ENCODE assay signal across 9 cellular contexts in genomic region chr2:45938649-45939511, GRCh38.
DNase-seq lines count a peak whose midpoint lies in the region; ATAC-seq and TF ChIP-seq lines count a peak whose summit lies in the region.
"Had no signal": no experiment of that assay in that cellular context is flagged by ENCODE, and none has a peak within 500 bp of the region (broad histone marks: within the 10 kb centered on the region; RNA-seq: fewer than 3 reads in every experiment).

No MANE protein-coding gene starts in this region.

- H3K9me3 Mint-ChIP-seq in activated naive CD8-positive, alpha-beta T cell treated with anti-CD3 and anti-CD28 coated beads for 36 hours = no peaks in the 10 kb centered on the region

- no peak overlapping the region for H3K27ac Mint-ChIP-seq in activated naive CD8-positive, alpha-beta T cell treated with anti-CD3 and anti-CD28 coated beads for 36 hours

- H3K4me3 ChIP-seq in cardiac fibroblast (replicated peaks in 1 of 2; ENCODE audit: low read depth in 2 of 2, low read length in 2 of 2) = no peak overlapping the region

- no peaks in the 10 kb centered on the region for H3K36me3 Mint-ChIP-seq in activated naive CD8-positive, alpha-beta T cell treated with anti-CD3 and anti-CD28 coated beads for 36 hours

- no peaks in the 10 kb centered on the region for H3K27me3 Mint-ChIP-seq in activated naive CD8-positive, alpha-beta T cell treated with anti-CD3 and anti-CD28 coated beads for 36 hours

- H3K4me3 Mint-ChIP-seq in activated naive CD8-positive, alpha-beta T cell treated with anti-CD3 and anti-CD28 coated beads for 36 hours = no peak overlapping the region

- peak; percentile 44 for DNase-seq in 8988T
- DNase-seq in HuH-7 (ENCODE audit: low spot score) = peak; percentile 50
- peak; percentile 96 for DNase-seq in cardiac fibroblast (ENCODE audit: low read depth in 2 of 2)
- peak; percentile 38 for DNase-seq in medulla oblongata (ENCODE audit: extremely low spot score)
- no peak for DNase-seq in activated naive CD8-positive, alpha-beta T cell treated with anti-CD3 and anti-CD28 coated beads for 36 hours
- DNase-seq in central memory CD4-positive, alpha-beta T cell = no peak
- DNase-seq: DND-41 had no signal

- peaks cover 3% of the 10 kb centered on the region for H3K4me1 Mint-ChIP-seq in activated naive CD8-positive, alpha-beta T cell treated with anti-CD3 and anti-CD28 coated beads for 36 hours

- TF ChIP-seq CTCF in cardiac fibroblast (IDR thresholded peaks at IDR 0.05; ENCODE audit: low read depth, low read length) = no peak

- ATAC-seq in GM21717 (IDR thresholded peaks at IDR 0.05; ENCODE audit: unreplicated experiment) (no peak), GM21447 (IDR thresholded peaks at IDR 0.05; ENCODE audit: unreplicated experiment) (no peak)

Comparison
In these comparisons a context has a peak if more than half of its experiments do, and no peak if none do; other contexts are left out.
1. DNase-seq: peak in 8988T (single experiment), HuH-7 (single experiment), cardiac fibroblast (2 of 2) and medulla oblongata (single experiment); none in activated naive CD8-positive, alpha-beta T cell treated with anti-CD3 and anti-CD28 coated beads for 36 hours (single experiment) and central memory CD4-positive, alpha-beta T cell (single experiment).